Comparison of ENCODE assay signal across 9 cellular contexts in genomic region chr17:3512512-3513171, GRCh38. TPM values are rescaled to one million over a fixed set of nuclear protein-coding genes. Genes with fewer than 3 reads are reported as not detected.
DNase-seq lines count a peak whose midpoint lies in the region; ATAC-seq and TF ChIP-seq lines count a peak whose summit lies in the region.
"Had no signal": no experiment of that assay in that cellular context is flagged by ENCODE, and none has a peak within 500 bp of the region (broad histone marks: within the 10 kb centered on the region; RNA-seq: fewer than 3 reads in every experiment).

No MANE protein-coding gene starts in this region.

- H3K27ac Mint-ChIP-seq in activated CD8-positive, alpha-beta memory T cell treated with anti-CD3 and anti-CD28 coated beads, Interleukin-2, amount 10 ng/mL, durations not matched to agents 7 days and 5 days: no peak overlapping the region
- no peak overlapping the region for H3K27ac Mint-ChIP-seq in T-cell

- TF ChIP-seq CTCF in Peyer's patch (IDR thresholded peaks at IDR 0.05): no peak
- TF ChIP-seq CTCF in fibroblast of mammary gland (conservative IDR thresholded peaks at IDR 0.05; ENCODE audit: control insufficient read depth, insufficient read depth, low read depth, low read length): no peak

- no peak overlapping the region for H3K4me3 Mint-ChIP-seq in activated CD8-positive, alpha-beta memory T cell treated with anti-CD3 and anti-CD28 coated beads, Interleukin-2, amount 10 ng/mL, durations not matched to agents 7 days and 5 days
- H3K4me3 Mint-ChIP-seq in T-cell: no peak overlapping the region

- DNase-seq in Peyer's patch (peak in 1 of 3 donors; percentile 62), fibroblast of mammary gland (ENCODE audit: low read depth) (peak; percentile 85), mesenteric fat pad (ENCODE audit: low spot score) (peak; percentile 89), NAMALWA (ENCODE audit: low spot score) (no peak), NCI-H2081 (lab: John Stamatoyannopoulos, UW) (no peak), T-cell (no peak)
- no peak for DNase-seq in activated CD8-positive, alpha-beta memory T cell treated with anti-CD3 and anti-CD28 coated beads, Interleukin-2, amount 10 ng/mL, durations not matched to agents 7 days and 5 days

- H3K27me3 ChIP-seq in Peyer's patch: no peaks in the 10 kb centered on the region

- H3K27me3 Mint-ChIP-seq in activated CD8-positive, alpha-beta memory T cell treated with anti-CD3 and anti-CD28 coated beads, Interleukin-2, amount 10 ng/mL, durations not matched to agents 7 days and 5 days: no peaks in the 10 kb centered on the region
- H3K27me3 Mint-ChIP-seq in T-cell: peaks cover 1 to 15% of the 10 kb centered on the region in 2 donors

- no peaks in the 10 kb centered on the region for H3K4me1 Mint-ChIP-seq in activated CD8-positive, alpha-beta memory T cell treated with anti-CD3 and anti-CD28 coated beads, Interleukin-2, amount 10 ng/mL, durations not matched to agents 7 days and 5 days
- H3K4me1 Mint-ChIP-seq in T-cell: peaks cover 0 to 5% (median 0%) of the 10 kb centered on the region in 3 donors

- H3K4me3 ChIP-seq in Peyer's patch (no peak overlapping the region), fibroblast of mammary gland (ENCODE audit: control insufficient read depth, low read depth, low read length) (no peak overlapping the region)

- POLR2A ChIA-PET in T-cell (lab: Charles Lee): no interaction called here

- H3K9me3 Mint-ChIP-seq in activated CD8-positive, alpha-beta memory T cell treated with anti-CD3 and anti-CD28 coated beads, Interleukin-2, amount 10 ng/mL, durations not matched to agents 7 days and 5 days (ENCODE audit: low read depth): peaks cover 3% of the 10 kb centered on the region
- no peaks in the 10 kb centered on the region for H3K9me3 Mint-ChIP-seq in T-cell

- no peaks in the 10 kb centered on the region for H3K9me3 ChIP-seq in Peyer's patch

- no peak for TF ChIP-seq POLR2A in Peyer's patch (IDR thresholded peaks at IDR 0.05)

- CTCF ChIA-PET in activated CD8-positive, alpha-beta memory T cell treated with anti-CD3 and anti-CD28 coated beads, Interleukin-2, amount 10 ng/mL, durations not matched to agents 7 days and 5 days (lab: Charles Lee): no interaction called here
- CTCF ChIA-PET in T-cell (lab: Charles Lee): no interaction called here

- no peaks in the 10 kb centered on the region for H3K36me3 Mint-ChIP-seq in activated CD8-positive, alpha-beta memory T cell treated with anti-CD3 and anti-CD28 coated beads, Interleukin-2, amount 10 ng/mL, durations not matched to agents 7 days and 5 days
- H3K36me3 Mint-ChIP-seq in T-cell: no peaks in the 10 kb centered on the region

- H3K27ac ChIP-seq in Peyer's patch: peak overlapping the region; percentile 15 to 68 (median 36)
- H3K27ac ChIP-seq in temporal lobe (ENCODE audit: low read depth, low read length): peak overlapping the region; percentile 99
- H3K27ac ChIP-seq: VCaP had no signal

- no peak for ATAC-seq in activated CD8-positive, alpha-beta memory T cell treated with anti-CD3 and anti-CD28 coated beads, Interleukin-2, amount 10 ng/mL, durations not matched to agents 7 days and 5 days
- ATAC-seq in T-cell (replicated peaks in 1 of 4): no peak

- H3K36me3 ChIP-seq in Peyer's patch: no peaks in the 10 kb centered on the region

- no peaks in the 10 kb centered on the region for H3K4me1 ChIP-seq in Peyer's patch

RNA-seq across cellular contexts. Expression of gene ASPA, which starts 36.8 kb away (rescaled TPM):
- 10 to 100 TPM; 11.4 to 27.7 (median 17.0) TPM for total RNA-seq in Peyer's patch
- 10.1 TPM for total RNA-seq in mesenteric fat pad
- total RNA-seq in temporal lobe: 1.7 TPM
- not detected for total RNA-seq in activated CD8-positive, alpha-beta memory T cell treated with anti-CD3 and anti-CD28 coated beads, Interleukin-2, amount 10 ng/mL, durations not matched to agents 7 days and 5 days
- total RNA-seq in T-cell: not detected

RNA-seq across cellular contexts. Expression of gene SPATA22, which starts 41.0 kb away (rescaled TPM):
- not detected for total RNA-seq in Peyer's patch
- not detected for total RNA-seq in mesenteric fat pad
- 0.98 TPM for total RNA-seq in temporal lobe
- total RNA-seq in activated CD8-positive, alpha-beta memory T cell treated with anti-CD3 and anti-CD28 coated beads, Interleukin-2, amount 10 ng/mL, durations not matched to agents 7 days and 5 days: under 1 TPM in 1 of 2 experiments, not detected in 1; 0.67 TPM
- total RNA-seq in T-cell: 1 to 10 TPM in 2 of 5 donors, not detected in 3; 1.3 to 1.5 TPM

RNA-seq across cellular contexts. Expression of gene TRPV3, which starts 45.0 kb away (rescaled TPM):
- total RNA-seq in Peyer's patch (10 to 100 TPM in 3 of 4 donors, 1 to 10 TPM in 1; 5.0 to 39.1 (median 16.5) TPM), mesenteric fat pad (1.2 TPM), temporal lobe (0.74 TPM), T-cell (1 to 10 TPM in 1 of 5 donors, under 1 TPM in 4; 0.23 to 1.4 (median 0.44) TPM)
- under 1 TPM; 0.41 to 0.98 TPM for total RNA-seq in activated CD8-positive, alpha-beta memory T cell treated with anti-CD3 and anti-CD28 coated beads, Interleukin-2, amount 10 ng/mL, durations not matched to agents 7 days and 5 days

Comparison
In these comparisons a context has a peak if more than half of its experiments do, and no peak if none do; other contexts are left out.
1. DNase-seq: peak in fibroblast of mammary gland (single experiment) and mesenteric fat pad (single experiment); none in activated CD8-positive, alpha-beta memory T cell treated with anti-CD3 and anti-CD28 coated beads, Interleukin-2, amount 10 ng/mL, durations not matched to agents 7 days and 5 days (single experiment), NAMALWA (single experiment), NCI-H2081 (0 of 2) and T-cell (0 of 34).